Comparison of ENCODE assay signal across 16 cellular contexts in genomic region chr3:185950720-185951119, GRCh38. TPM values are rescaled to one million over a fixed set of nuclear protein-coding genes. Genes with fewer than 3 reads are reported as not detected.
DNase-seq lines count a peak whose midpoint lies in the region; ATAC-seq and TF ChIP-seq lines count a peak whose summit lies in the region.
"Had no signal": no experiment of that assay in that cellular context is flagged by ENCODE, and none has a peak within 500 bp of the region (broad histone marks: within the 10 kb centered on the region; RNA-seq: fewer than 3 reads in every experiment).

No MANE protein-coding gene starts in this region.

- POLR2A ChIA-PET in RWPE1 (lab: Yijun Ruan, JAX; ENCODE audit: low non-redundant PET): no interaction called here

- no peaks in the 10 kb centered on the region for H3K27me3 ChIP-seq in HUES6 (ENCODE audit: control insufficient read depth, insufficient read depth, low read length)
- no peaks in the 10 kb centered on the region for H3K27me3 ChIP-seq in transverse colon

- TF ChIP-seq CTCF in RWPE1 (conservative IDR thresholded peaks at IDR 0.05; ENCODE audit: low read depth): no peak
- TF ChIP-seq CTCF in transverse colon (IDR thresholded peaks at IDR 0.05): no peak

- peak overlapping the region; percentile 13 for H3K9ac ChIP-seq in HUES6 (ENCODE audit: low read length)

- H3K4me1 ChIP-seq in HUES6 (ENCODE audit: control insufficient read depth, insufficient read depth, low read length) (peaks cover 10% of the 10 kb centered on the region; the same call in 1 of the 2 replicates), transverse colon (peaks cover 0 to 34% (median 22%) of the 10 kb centered on the region in 4 donors)

- in situ Hi-C loops in transverse colon (cut with MboI; ENCODE audit: low pct_ligation_motif_present in 1 of 4, low pct_unique_long_range_greater_than_20kb in 1 of 4, low sequenced_read_pairs in 3 of 4): no loop called here

- H3K36me3 ChIP-seq in HUES6 (ENCODE audit: control insufficient read depth, insufficient read depth, low read length): no peaks in the 10 kb centered on the region
- no peaks in the 10 kb centered on the region for H3K36me3 ChIP-seq in transverse colon

- TF ChIP-seq POLR2A in transverse colon (IDR thresholded peaks at IDR 0.05): no peak

- no peak for TF ChIP-seq EP300 in transverse colon (IDR thresholded peaks at IDR 0.05; ENCODE audit: low read depth)

- H3K27ac ChIP-seq in HUES6 (ENCODE audit: low read depth, low read length) (no peak overlapping the region; the same call in 1 of the 2 replicates), RWPE1 (no peak overlapping the region), transverse colon (peak overlapping the region in 3 of 4 donors; percentile 15 to 60 (median 32))

- H3K4me3 ChIP-seq in HUES6 (ENCODE audit: low read depth, low read length) (peak overlapping the region; percentile 23; the same call in 1 of the 2 replicates), transverse colon (no peak overlapping the region)
- H3K4me3 ChIP-seq: K562 had no signal

- WGBS in transverse colon (ENCODE audit: low coverage in 1 of 2), 2 donors: 55 to 62% methylated on average over 3 of the region's 3 CpGs

- peak; percentile 90 for ATAC-seq in esophagus mucosa
- ATAC-seq in HG03045 (IDR thresholded peaks at IDR 0.05; ENCODE audit: unreplicated experiment): no peak
- ATAC-seq: K562, SK-N-SH treated with all-trans-retinoic acid at 6 μM for 48 hours had no signal

- intact Hi-C loops in transverse colon (cut with DNase I; ENCODE audit: low total_unique reads): no loop called here

- peak; percentile 52 for DNase-seq in RWPE1 (ENCODE audit: low spot score)
- DNase-seq in transverse colon: no peak
- no peak for DNase-seq in activated naive CD4-positive, alpha-beta T cell treated with anti-CD3 and anti-CD28 coated beads, Interleukin-2, amount 50 U/mL, for 16 hours
- DNase-seq in AG20443 (ENCODE audit: low spot score): no peak
- DNase-seq: ACHN, Caco-2, HCEC 1CT, NCI-H1436, NCI-H2029, NCI-H510A treated with DMSO at 0.1 percent for 48 hours, SHP77 treated with DMSO at 0.1 percent for 48 hours had no signal

- CTCF ChIA-PET in RWPE1 (lab: Yijun Ruan, JAX): no interaction called here

- H3K9me3 ChIP-seq in HUES6 (ENCODE audit: control insufficient read depth, insufficient read depth, low read depth, low read length): no peaks in the 10 kb centered on the region
- H3K9me3 ChIP-seq in transverse colon: no peaks in the 10 kb centered on the region
- H3K9me3 ChIP-seq: Caco-2 had no signal

RNA-seq across cellular contexts. Expression of gene TRA2B, which starts 12.9 kb away (rescaled TPM):
- total RNA-seq in esophagus mucosa (86.0 TPM), transverse colon (100 to 1,000 TPM in 2 of 4 donors, 10 to 100 TPM in 2; 69.1 to 154 (median 92.6) TPM)

Comparison
In these comparisons a context has a peak if more than half of its experiments do, and no peak if none do; other contexts are left out.
1. H3K27ac ChIP-seq: peak in transverse colon (3 of 4); none in HUES6 (single experiment) and RWPE1 (single experiment).